8 cellular contexts compared by ENCODE assay signal in the genomic region with DNA sequence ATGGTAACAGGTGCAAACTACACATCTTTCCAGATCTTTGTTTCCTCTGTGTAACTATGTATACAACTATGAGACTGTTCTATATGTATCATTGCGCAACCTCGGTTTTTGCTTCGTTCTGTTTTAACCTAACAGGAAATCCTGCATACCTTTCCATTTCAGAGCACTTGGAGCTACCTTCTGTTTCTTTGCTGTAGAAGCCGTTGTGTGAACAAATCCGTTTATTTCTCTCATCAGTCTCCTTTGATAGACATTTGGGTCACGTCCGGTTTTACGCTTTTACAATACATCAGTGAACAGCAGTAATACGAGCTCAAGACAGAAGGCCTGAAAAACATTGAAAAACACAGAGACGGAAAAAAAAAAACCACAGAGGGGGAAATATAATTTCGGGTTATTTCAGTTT. TPM values are rescaled to one million over a fixed set of nuclear protein-coding genes. Genes with fewer than 3 reads are reported as not detected.
DNase-seq lines count a peak whose midpoint lies in the region; ATAC-seq, FAIRE-seq and TF ChIP-seq lines count a peak whose summit lies in the region.

No MANE protein-coding gene starts in this region.

- WGBS in K562 (ENCODE audit: insufficient coverage, low coverage, missing lambda C conversion rate) = 21% methylated on average over 11 of the region's 11 CpGs

- no peak for TF ChIP-seq EP300 in K562 (IDR thresholded peaks at IDR 0.05; ENCODE audit: low read length)

- no peaks in the 10 kb centered on the region for H3K36me3 Mint-ChIP-seq in activated CD4-positive, alpha-beta T cell treated with anti-CD3 and anti-CD28 coated beads, Interleukin-2, amount 10 ng/mL, durations not matched to agents 24 days and 14 days (ENCODE audit: low read depth)

- H3K9me1 ChIP-seq in K562 (ENCODE audit: control insufficient read depth, insufficient read depth, low read length) = no peaks in the 10 kb centered on the region

- no peak for ATAC-seq in K562
- ATAC-seq in GM18498 (IDR thresholded peaks at IDR 0.05; ENCODE audit: unreplicated experiment) = no peak

- no peaks in the 10 kb centered on the region for H4K20me1 ChIP-seq in K562 (replicated peaks; ENCODE audit: control insufficient read depth, insufficient read depth, low read length)

- BruUV-seq in K562 (replicated peaks; lab: Mats Ljungman, UMichigan) = TSS peak; percentile 89

- H3K27ac Mint-ChIP-seq in activated CD4-positive, alpha-beta T cell treated with anti-CD3 and anti-CD28 coated beads, Interleukin-2, amount 10 ng/mL, durations not matched to agents 24 days and 14 days = peak overlapping the region; percentile 93

- POLR2A ChIA-PET in K562 (lab: Yijun Ruan, JAX) = interaction anchor here (0.7 to 10.6 kb wide), 5 partner anchors 10 to 335 kb away, joined by 3 to 245 read pairs (median 5); partner anchors contain the start of genes ATP5IF1 and SESN2

- peak; percentile 89 for DNase-seq in activated CD4-positive, alpha-beta T cell treated with anti-CD3 and anti-CD28 coated beads, Interleukin-2, amount 10 ng/mL, durations not matched to agents 24 days and 14 days
- no peak for DNase-seq in activated CD4-positive, alpha-beta T cell treated with anti-CD3 and anti-CD28 coated beads for 4 hours
- DNase-seq in MV-4-11 (lab: John Stamatoyannopoulos, UW) = peak; percentile 74
- no peak for DNase-seq in K562 (ENCODE audit: extremely low read depth in 1 of 4, low spot score in 3 of 4)
- peak; percentile 28 for DNase-seq in medulla oblongata (ENCODE audit: extremely low spot score)
- no peak for DNase-seq in GM10266 (ENCODE audit: extremely low spot score)
- no peak for DNase-seq in ecto neural progenitor cell (ENCODE audit: low spot score)

- H3K4me2 ChIP-seq in K562 (ENCODE audit: insufficient read depth, low read length) = peak overlapping the region; percentile 79

- no peak for TF ChIP-seq POLR2A in K562 (conservative IDR thresholded peaks at IDR 0.05)

- peaks cover 45% of the 10 kb centered on the region for H3K4me1 Mint-ChIP-seq in activated CD4-positive, alpha-beta T cell treated with anti-CD3 and anti-CD28 coated beads, Interleukin-2, amount 10 ng/mL, durations not matched to agents 24 days and 14 days

- H3K27ac ChIP-seq in K562 (ENCODE audit: extremely low read depth, low read depth, low read length) = peak overlapping the region; percentile 66

- H3K4me3 Mint-ChIP-seq in activated CD4-positive, alpha-beta T cell treated with anti-CD3 and anti-CD28 coated beads, Interleukin-2, amount 10 ng/mL, durations not matched to agents 24 days and 14 days = peak overlapping the region; percentile 93

- no peak for FAIRE-seq in K562 (lab: Jason Lieb, UNC)

- H3K9me3 Mint-ChIP-seq in activated CD4-positive, alpha-beta T cell treated with anti-CD3 and anti-CD28 coated beads, Interleukin-2, amount 10 ng/mL, durations not matched to agents 24 days and 14 days = no peaks in the 10 kb centered on the region

- peak in 1 of 2 experiments; percentile 21; a peak in 2 of 4 replicates for TF ChIP-seq RAD21 in K562 (CRISPR knock-in tag; conservative IDR thresholded peaks at IDR 0.05 in 1 of 2, IDR thresholded peaks at IDR 0.05 in 1 of 2)

- TF ChIP-seq CTCF in K562 (IDR thresholded peaks at IDR 0.05 in 2 of 3, conservative IDR thresholded peaks at IDR 0.05 in 1 of 3; ENCODE audit: insufficient read depth in 2 of 3, low read depth in 1 of 3, low read length in 3 of 3) (no peak), GM10266 (IDR thresholded peaks at IDR 0.05; ENCODE audit: control insufficient read depth, insufficient read depth, low read depth, missing control alignments) (no peak)

- no peaks in the 10 kb centered on the region for H3K27me3 Mint-ChIP-seq in activated CD4-positive, alpha-beta T cell treated with anti-CD3 and anti-CD28 coated beads, Interleukin-2, amount 10 ng/mL, durations not matched to agents 24 days and 14 days

- H2AFZ ChIP-seq in K562 (ENCODE audit: low read depth, low read length) = peak overlapping the region; percentile 70

- H3K9ac ChIP-seq in K562 (ENCODE audit: insufficient read depth in 1 of 2, low read depth in 2 of 2, low read length in 2 of 2) = peak overlapping the region; percentile 68 to 71; a peak in 3 of 4 replicates

- intact Hi-C loops in activated CD4-positive, alpha-beta T cell treated with anti-CD3 and anti-CD28 coated beads, Interleukin-2, amount 10 ng/mL, durations not matched to agents 24 days and 14 days (cut with micrococcal nuclease) = loop anchor here (1.0 to 5.0 kb wide), 6 partner anchors 10 to 396 kb away; partner anchors contain the start of genes ATP5IF1 and TAF12
- intact Hi-C loops in K562 (cut with micrococcal nuclease) = loop anchor here (5.0 kb wide), 3 partner anchors 81 to 271 kb away; partner anchors contain the start of gene MED18

- no peaks in the 10 kb centered on the region for H3K9me3 ChIP-seq in K562 (replicated peaks; ENCODE audit: control insufficient read depth, insufficient read depth, low read depth, low read length)

- in situ Hi-C loops in K562 (cut with MboI) = no loop called here

- peaks cover 12 to 40% of the 10 kb centered on the region in 2 experiments for H3K4me1 ChIP-seq in K562 (replicated peaks in 1 of 2; ENCODE audit: control insufficient read depth in 2 of 2, insufficient read depth in 2 of 2, low read length in 2 of 2)

- H3K27me3 ChIP-seq in K562 (ENCODE audit: control insufficient read depth in 2 of 2, insufficient read depth in 2 of 2, low read length in 2 of 2) = no peaks in the 10 kb centered on the region

- CTCF ChIA-PET in K562 (lab: Yijun Ruan, JAX; ENCODE audit: low intra/inter-chr PET ratio) = no interaction called here

- peaks cover 4% of the 10 kb centered on the region; the same call in 2 of the 3 replicates for H3K79me2 ChIP-seq in K562 (ENCODE audit: control insufficient read depth, insufficient read depth, low read length)

- no peaks in the 10 kb centered on the region for H3K36me3 ChIP-seq in K562 (ENCODE audit: control insufficient read depth, insufficient read depth, low read length)

- H3K4me3 ChIP-seq in K562 = peak overlapping the region; percentile 44

RNA-seq across cellular contexts. Expression of gene ATP5IF1, which starts 10.5 kb away (rescaled TPM):
- 139 and 142 TPM in 2 replicates for total RNA-seq in activated CD4-positive, alpha-beta T cell treated with anti-CD3 and anti-CD28 coated beads, Interleukin-2, amount 10 ng/mL, durations not matched to agents 24 days and 14 days
- 48.2 and 59.7 TPM in 2 replicates for total RNA-seq in K562 (2011; cell fraction: chromatin; rRNA removed; ENCODE audit: low replicate concordance)
- total RNA-seq in K562 (2011; cell fraction: nucleolus; rRNA removed) = 75.0 and 82.2 TPM in 2 replicates
- 110 and 124 TPM in 2 replicates for total RNA-seq in K562 (2011; cell fraction: nucleoplasm; rRNA removed)
- total RNA-seq in K562 (2014; rRNA removed) (1,281 and 1,288 TPM in 2 replicates), K562 (2014; rRNA removed; fragmentation: Illumina TruSeq; extraction: Trizol) (303 and 353 TPM in 2 replicates), K562 (2015; rRNA removed; fragmentation: Illumina TruSeq; extraction: Trizol) (425 and 445 TPM in 2 replicates), K562 (2021) (380 and 403 TPM in 2 replicates)
- polyA plus RNA-seq in K562 (2011; rRNA removed) (343 and 388 TPM in 2 replicates), K562 (2014; fragmentation: Illumina TruSeq; extraction: Trizol) (338 and 607 TPM in 2 replicates), K562 (2014; fragmentation: Nextera tagmentation; extraction: Ambion mirVana) (100 to 1,000 TPM; 292 to 545 TPM), K562 (2014; rRNA removed) (1,422 and 1,500 TPM in 2 replicates)
- 299 and 407 TPM in 2 replicates for polyA plus RNA-seq in K562 (2011; cell fraction: cytosol; rRNA removed)
- polyA plus RNA-seq in K562 (2011; cell fraction: nucleus; rRNA removed) = 273 and 321 TPM in 2 replicates
- 405 and 915 TPM in 2 replicates for polyA plus RNA-seq in K562 (2012)
- 92.2 and 94.1 TPM in 2 replicates for polyA minus RNA-seq in K562 (2011; rRNA and poly(A)+ RNA removed)
- 78.4 and 106 TPM in 2 replicates for polyA minus RNA-seq in K562 (2011; cell fraction: cytosol; rRNA and poly(A)+ RNA removed)
- 40.0 and 57.4 TPM in 2 replicates for polyA minus RNA-seq in K562 (2011; cell fraction: nucleus; rRNA and poly(A)+ RNA removed)

RNA-seq across cellular contexts. Expression of gene SESN2, which starts 12.9 kb away (rescaled TPM):
- total RNA-seq in activated CD4-positive, alpha-beta T cell treated with anti-CD3 and anti-CD28 coated beads, Interleukin-2, amount 10 ng/mL, durations not matched to agents 24 days and 14 days = 14.1 and 14.8 TPM in 2 replicates
- 14.6 and 34.6 TPM in 2 replicates for total RNA-seq in K562 (2011; cell fraction: chromatin; rRNA removed; ENCODE audit: low replicate concordance)
- total RNA-seq in K562 (2011; cell fraction: nucleolus; rRNA removed) = 26.1 and 26.2 TPM in 2 replicates
- total RNA-seq in K562 (2011; cell fraction: nucleoplasm; rRNA removed) = 23.4 and 26.2 TPM in 2 replicates
- total RNA-seq in K562 (2014; rRNA removed) = 54.4 and 55.3 TPM in 2 replicates
- 16.8 and 16.9 TPM in 2 replicates for total RNA-seq in K562 (2014; rRNA removed; fragmentation: Illumina TruSeq; extraction: Trizol)
- 9.4 and 10.0 TPM in 2 replicates for total RNA-seq in K562 (2015; rRNA removed; fragmentation: Illumina TruSeq; extraction: Trizol)
- 61.1 and 71.3 TPM in 2 replicates for total RNA-seq in K562 (2021)
- polyA plus RNA-seq in K562 (2011; rRNA removed) = 15.4 and 34.4 TPM in 2 replicates
- polyA plus RNA-seq in K562 (2011; cell fraction: cytosol; rRNA removed) = 28.3 and 29.9 TPM in 2 replicates
- polyA plus RNA-seq in K562 (2011; cell fraction: nucleus; rRNA removed) = 26.7 and 31.1 TPM in 2 replicates
- polyA plus RNA-seq in K562 (2012) = 24.3 and 118 TPM in 2 replicates
- polyA plus RNA-seq in K562 (2014; fragmentation: Illumina TruSeq; extraction: Trizol) = 47.6 and 61.0 TPM in 2 replicates
- 1 to 10 TPM; 3.7 to 5.4 TPM for polyA plus RNA-seq in K562 (2014; fragmentation: Nextera tagmentation; extraction: Ambion mirVana)
- 40.8 and 47.3 TPM in 2 replicates for polyA plus RNA-seq in K562 (2014; rRNA removed)
- polyA minus RNA-seq in K562 (2011; rRNA and poly(A)+ RNA removed) = 13.4 and 14.9 TPM in 2 replicates
- polyA minus RNA-seq in K562 (2011; cell fraction: cytosol; rRNA and poly(A)+ RNA removed) = 15.4 and 28.6 TPM in 2 replicates
- polyA minus RNA-seq in K562 (2011; cell fraction: nucleus; rRNA and poly(A)+ RNA removed) = 6.6 and 11.0 TPM in 2 replicates

RNA-seq across cellular contexts. Expression of gene DNAJC8, which starts 13.6 kb away (rescaled TPM):
- total RNA-seq in activated CD4-positive, alpha-beta T cell treated with anti-CD3 and anti-CD28 coated beads, Interleukin-2, amount 10 ng/mL, durations not matched to agents 24 days and 14 days = 98.4 and 103 TPM in 2 replicates
- 32.8 and 70.6 TPM in 2 replicates for total RNA-seq in K562 (2011; cell fraction: chromatin; rRNA removed; ENCODE audit: low replicate concordance)
- 23.7 and 23.8 TPM in 2 replicates for total RNA-seq in K562 (2011; cell fraction: nucleolus; rRNA removed)
- total RNA-seq in K562 (2011; cell fraction: nucleoplasm; rRNA removed) = 45.8 and 58.7 TPM in 2 replicates
- total RNA-seq in K562 (2014; rRNA removed) (132 and 186 TPM in 2 replicates), K562 (2014; rRNA removed; fragmentation: Illumina TruSeq; extraction: Trizol) (209 and 236 TPM in 2 replicates), K562 (2015; rRNA removed; fragmentation: Illumina TruSeq; extraction: Trizol) (220 and 230 TPM in 2 replicates), K562 (2021) (143 and 153 TPM in 2 replicates)
- polyA plus RNA-seq in K562 (2011; rRNA removed) (150 and 176 TPM in 2 replicates), K562 (2014; fragmentation: Illumina TruSeq; extraction: Trizol) (279 and 343 TPM in 2 replicates), K562 (2014; fragmentation: Nextera tagmentation; extraction: Ambion mirVana) (100 to 1,000 TPM; 264 to 508 TPM), K562 (2014; rRNA removed) (180 and 202 TPM in 2 replicates)
- polyA plus RNA-seq in K562 (2011; cell fraction: cytosol; rRNA removed) = 82.1 and 115 TPM in 2 replicates
- 52.7 and 76.2 TPM in 2 replicates for polyA plus RNA-seq in K562 (2011; cell fraction: nucleus; rRNA removed)
- polyA plus RNA-seq in K562 (2012) = 151 and 153 TPM in 2 replicates
- polyA minus RNA-seq in K562 (2011; rRNA and poly(A)+ RNA removed) = 63.9 and 71.8 TPM in 2 replicates
- polyA minus RNA-seq in K562 (2011; cell fraction: cytosol; rRNA and poly(A)+ RNA removed) = 25.2 and 30.5 TPM in 2 replicates
- polyA minus RNA-seq in K562 (2011; cell fraction: nucleus; rRNA and poly(A)+ RNA removed) = 11.4 and 23.2 TPM in 2 replicates

Comparison
In these comparisons a context has a peak if more than half of its experiments do, and no peak if none do; other contexts are left out.
1. DNase-seq: peak in activated CD4-positive, alpha-beta T cell treated with anti-CD3 and anti-CD28 coated beads, Interleukin-2, amount 10 ng/mL, durations not matched to agents 24 days and 14 days (single experiment), MV-4-11 (single experiment) and medulla oblongata (single experiment); none in activated CD4-positive, alpha-beta T cell treated with anti-CD3 and anti-CD28 coated beads for 4 hours (0 of 2), K562 (0 of 4), GM10266 (single experiment) and ecto neural progenitor cell (single experiment).